In genomic region chr16:78045865-78046581, GRCh38 we compare ENCODE assay signal across 1 cellular context.
TF ChIP-seq lines count a peak whose summit lies in the region.

No MANE protein-coding gene starts in this region.

TF ChIP-seq in HepG2, 621 proteins besides CTCF, POLR2A, EP300 and RAD21 (continued from another document and continues in another):
- TF ChIP-seq ARID4A (CRISPR knock-in tag; IDR thresholded peaks at IDR 0.05; ENCODE audit: borderline replicate concordance): peak; percentile 89; the same call in 1 of the 2 replicates
- peak; percentile 95; the same call in 1 of the 2 replicates for TF ChIP-seq ZNF878 (CRISPR knock-in tag; IDR thresholded peaks at IDR 0.05)
- peak; percentile 86; the same call in 1 of the 2 replicates for TF ChIP-seq ZZZ3 (CRISPR knock-in tag; IDR thresholded peaks at IDR 0.05; ENCODE audit: borderline replicate concordance)
- TF ChIP-seq ZNF546 (CRISPR knock-in tag; conservative IDR thresholded peaks at IDR 0.05): peak; percentile 99
- no peak for TF ChIP-seq AGO2 (optimal IDR thresholded peaks at IDR 0.05; ENCODE audit: low read depth, low read length)
- peak; percentile 96 for TF ChIP-seq LRRFIP1 (CRISPR knock-in tag; conservative IDR thresholded peaks at IDR 0.05)
- TF ChIP-seq ZNF781 (CRISPR knock-in tag; IDR thresholded peaks at IDR 0.05; ENCODE audit: borderline replicate concordance, not compliant biosample characterization): peak; percentile 99
- 0 out of 2 replicates have a peak, but pooled peaks have one; percentile 80 for TF ChIP-seq REXO4 (CRISPR knock-in tag; IDR thresholded peaks at IDR 0.05; ENCODE audit: borderline replicate concordance)
- peak; percentile 99 for TF ChIP-seq REL (CRISPR knock-in tag; conservative IDR thresholded peaks at IDR 0.05)
- no peak for TF ChIP-seq NFE2 (CRISPR knock-in tag; IDR thresholded peaks at IDR 0.05)
- TF ChIP-seq NFATC3 (CRISPR knock-in tag; IDR thresholded peaks at IDR 0.05): peak; percentile 30; the same call in 1 of the 2 replicates
- TF ChIP-seq CREB3 (CRISPR knock-in tag; IDR thresholded peaks at IDR 0.05): peak; percentile 99
- peak; percentile 66 for TF ChIP-seq SP2 (CRISPR knock-in tag; IDR thresholded peaks at IDR 0.05)
- no peak for TF ChIP-seq HHEX (CRISPR knock-in tag; IDR thresholded peaks at IDR 0.05)
- TF ChIP-seq CREBL2 (CRISPR knock-in tag; IDR thresholded peaks at IDR 0.05; ENCODE audit: borderline replicate concordance): no peak; the same call in 1 of the 2 replicates
- TF ChIP-seq ZBTB43 (CRISPR knock-in tag; conservative IDR thresholded peaks at IDR 0.05): peak; percentile 98
- TF ChIP-seq ZNF318 (CRISPR knock-in tag; IDR thresholded peaks at IDR 0.05): peak; percentile 97; the same call in 1 of the 2 replicates
- peak; percentile 79 for TF ChIP-seq ZMYM4 (CRISPR knock-in tag; IDR thresholded peaks at IDR 0.05)
- no peak for TF ChIP-seq NCOA1 (CRISPR knock-in tag; IDR thresholded peaks at IDR 0.05)
- TF ChIP-seq SP140L (CRISPR knock-in tag; IDR thresholded peaks at IDR 0.05; ENCODE audit: borderline replicate concordance): peak; percentile 95; the same call in 1 of the 2 replicates
- no peak; the same call in 1 of the 2 replicates for TF ChIP-seq MTA3 (CRISPR knock-in tag; IDR thresholded peaks at IDR 0.05)
- no peak for TF ChIP-seq STAT6 (CRISPR knock-in tag; IDR thresholded peaks at IDR 0.05; ENCODE audit: borderline replicate concordance)
- 0 out of 2 replicates have a peak, but pooled peaks have one; percentile 73 for TF ChIP-seq ZNF513 (CRISPR knock-in tag; conservative IDR thresholded peaks at IDR 0.05)
- TF ChIP-seq RNF219 (CRISPR knock-in tag; IDR thresholded peaks at IDR 0.05): no peak
